In the genomic region with DNA sequence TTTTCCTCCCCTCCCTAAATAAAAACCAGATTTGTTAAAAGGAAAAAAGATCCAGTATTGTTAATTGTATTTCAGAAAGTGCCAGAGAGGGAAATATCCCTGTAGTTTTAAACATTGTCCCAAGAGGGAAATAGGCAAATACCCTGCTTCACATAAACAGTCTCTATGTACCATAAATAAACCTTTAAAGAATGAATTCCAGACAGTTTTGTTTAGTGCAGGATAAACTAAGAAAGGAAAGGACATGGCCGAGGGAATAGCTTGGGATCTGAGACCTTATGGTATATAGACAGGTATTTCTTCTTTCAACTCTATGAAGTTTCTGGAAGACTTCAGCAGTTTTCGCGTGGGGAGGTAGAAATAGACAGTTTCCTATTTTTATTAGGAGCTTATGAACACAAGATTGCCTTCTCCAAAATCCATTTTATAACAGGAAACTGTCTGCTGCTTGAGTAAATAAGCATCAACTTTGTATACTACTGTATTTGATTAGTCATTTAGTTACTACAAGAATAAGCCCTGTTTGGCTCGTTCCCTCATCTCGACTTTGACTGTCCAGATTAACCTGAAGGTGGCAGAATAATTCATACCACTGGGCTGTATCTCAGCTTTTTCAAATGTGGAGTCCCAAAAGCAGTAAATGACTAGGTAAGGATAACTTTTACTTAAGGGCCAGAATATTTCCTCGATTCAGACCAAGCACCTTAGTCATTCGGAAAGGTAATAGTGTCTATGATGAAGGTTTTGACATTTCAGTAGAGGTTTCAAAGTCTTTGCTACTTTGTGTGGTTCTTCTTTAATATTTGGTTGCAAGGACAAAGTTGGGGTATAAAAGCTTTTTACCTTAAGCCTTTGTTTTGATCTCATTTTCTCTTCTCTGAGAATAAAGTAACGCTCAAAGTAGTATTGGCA, we compare ENCODE assay signal across 8 cellular contexts.
DNase-seq lines count a peak whose midpoint lies in the region; ATAC-seq, FAIRE-seq and TF ChIP-seq lines count a peak whose summit lies in the region.

No MANE protein-coding gene starts in this region.

- intact Hi-C loops in MCF 10A (cut with micrococcal nuclease) (loop anchor here (1.0 kb wide), 1 partner anchor 213 kb away; no protein-coding TSS in a partner anchor), HepG2 (cut with micrococcal nuclease; ENCODE audit: unreplicated experiment) (loop anchor here (1.0 to 10.0 kb wide), 6 partner anchors 27 to 212 kb away; no protein-coding TSS in a partner anchor), transverse colon (cut with DNase I; ENCODE audit: low total_unique reads) (loop anchor here (10.0 kb wide), 1 partner anchor 247 kb away; no protein-coding TSS in a partner anchor)

- H3K27me3 Mint-ChIP-seq in HFFc6 (ENCODE audit: insufficient read depth) (no peaks in the 10 kb centered on the region), MCF 10A (ENCODE audit: insufficient read depth, unreplicated experiment) (no peaks in the 10 kb centered on the region)

- peaks cover 5% of the 10 kb centered on the region; the same call in 1 of the 2 replicates for H3K9me3 Mint-ChIP-seq in HFFc6
- H3K9me3 Mint-ChIP-seq in MCF 10A (ENCODE audit: unreplicated experiment), result peaks cover 7% of the 10 kb centered on the region

- BruUV-seq in MCF 10A (replicated peaks; lab: Mats Ljungman, UMichigan) (no TSS peak), HepG2 (replicated peaks; lab: Mats Ljungman, UMichigan) (no TSS peak)

- peak overlapping the region; percentile 65 for H3K4me2 ChIP-seq in HepG2 (ENCODE audit: low read depth, low read length)

- peak overlapping the region; percentile 66 for H3K9ac ChIP-seq in HepG2 (ENCODE audit: insufficient read depth, low read depth, low read length)

- CTCF ChIA-PET in MCF 10A (lab: Yijun Ruan, JAX), result interaction anchor here (0.7 to 2.1 kb wide), 7 partner anchors 15 to 252 kb away, joined by 3 to 7 read pairs (median 4); no protein-coding TSS in a partner anchor
- CTCF ChIA-PET in HepG2 (lab: Yijun Ruan, JAX; ENCODE audit: low intra/inter-chr PET ratio, low total read pairs), result no interaction called here

- POLR2A ChIA-PET in MCF 10A (lab: Yijun Ruan, JAX) (interaction anchor here (0.6 to 1.4 kb wide), 2 partner anchors 42 to 211 kb away, joined by 4 to 5 read pairs; partner anchors contain the start of gene DHRS3), HepG2 (lab: Yijun Ruan, JAX) (interaction anchor here (0.8 to 2.6 kb wide), 6 partner anchors 26 to 211 kb away, joined by 3 to 17 read pairs (median 8); partner anchors contain the start of gene DHRS3)

- TF ChIP-seq CTCF in AG09319 (IDR thresholded peaks at IDR 0.05; ENCODE audit: low read depth, low read length) (peak; percentile 47), HFFc6 (IDR thresholded peaks at IDR 0.05) (peak; percentile 77), MCF 10A (IDR thresholded peaks at IDR 0.05; ENCODE audit: unreplicated experiment) (peak; percentile 27), HepG2 (CRISPR knock-in tag; IDR thresholded peaks at IDR 0.05) (peak; percentile 66), transverse colon (IDR thresholded peaks at IDR 0.05) (peak; percentile 28 to 45 (median 34))

- in situ Hi-C loops in HepG2 (cut with HindIII; ENCODE audit: extremely low pct_ligation_motif_present, low pct_unique_long_range_greater_than_20kb) (loop anchor here (10.0 kb wide), 1 partner anchor 117 kb away; no protein-coding TSS in a partner anchor), transverse colon (cut with MboI; ENCODE audit: low pct_ligation_motif_present in 1 of 4, low pct_unique_long_range_greater_than_20kb in 1 of 4, low sequenced_read_pairs in 3 of 4) (loop anchor here in 1 of 4 donors (25.0 kb wide), 1 partner anchor 205 kb away; the partner anchor contains the start of gene DHRS3)

- H3K4me1 ChIP-seq in HepG2 (ENCODE audit: insufficient read depth, low read length) (peaks cover 82% of the 10 kb centered on the region), transverse colon (peaks cover 25 to 61% (median 49%) of the 10 kb centered on the region in 4 donors)

- 0 out of 2 replicates have a peak, but pooled peaks cover 5% of the 10 kb centered on the region for H3K9me3 ChIP-seq in HepG2 (ENCODE audit: low read length)
- H3K9me3 ChIP-seq in transverse colon, result no peaks in the 10 kb centered on the region

- no peak overlapping the region for H2AFZ ChIP-seq in HepG2 (ENCODE audit: low read length)

- WGBS in HepG2 (ENCODE audit: low lambda C conversion rate), result 49% methylated on average over 8 of the region's 8 CpGs
- 33 to 49% methylated on average over 6 to 8 of the region's 8 CpGs for WGBS in transverse colon (ENCODE audit: low coverage in 1 of 2), 2 donors

- H3K79me2 ChIP-seq in HepG2 (ENCODE audit: insufficient read depth, low read length), result no peaks in the 10 kb centered on the region

- no peak overlapping the region for H3K4me3 Mint-ChIP-seq in HFFc6
- no peak overlapping the region for H3K4me3 Mint-ChIP-seq in MCF 10A (ENCODE audit: unreplicated experiment)

- peaks cover 40% of the 10 kb centered on the region for H3K36me3 Mint-ChIP-seq in HFFc6 (ENCODE audit: low read depth)
- H3K36me3 Mint-ChIP-seq in MCF 10A (ENCODE audit: insufficient read depth, unreplicated experiment), result peaks cover 51% of the 10 kb centered on the region

- no peaks in the 10 kb centered on the region for H4K20me1 ChIP-seq in HepG2 (ENCODE audit: insufficient read depth, low read length)

- ATAC-seq in HepG2, result peak; percentile 34; the same call in 1 of the 3 replicates
- no peak for ATAC-seq in GM21786 (IDR thresholded peaks at IDR 0.05; ENCODE audit: unreplicated experiment)
- ATAC-seq in GM21367 (IDR thresholded peaks at IDR 0.05; ENCODE audit: unreplicated experiment), result no peak

- H3K4me1 Mint-ChIP-seq in HFFc6 (ENCODE audit: low read depth), result peaks cover 27% of the 10 kb centered on the region
- H3K4me1 Mint-ChIP-seq in MCF 10A (ENCODE audit: insufficient read depth, unreplicated experiment), result no peaks in the 10 kb centered on the region

- DNase-seq in AG09319 (ENCODE audit: extremely low read depth, low read depth) (peak; percentile 64), HFFc6 (peak; percentile 75), MCF 10A (ENCODE audit: unreplicated experiment) (peak; percentile 64), HepG2 (ENCODE audit: low spot score) (peak; percentile 56), transverse colon (no peak), NCI-H2171 (lab: John Stamatoyannopoulos, UW) (no peak)

- TF ChIP-seq EP300 in HepG2 (IDR thresholded peaks at IDR 0.05; ENCODE audit: low read depth in 2 of 2, low read length in 2 of 2) (no peak), HepG2 (CRISPR knock-in tag; IDR thresholded peaks at IDR 0.05; ENCODE audit: borderline replicate concordance) (no peak), transverse colon (IDR thresholded peaks at IDR 0.05; ENCODE audit: low read depth) (no peak)

- peak; percentile 21 for FAIRE-seq in HepG2 (lab: Jason Lieb, UNC)

- TF ChIP-seq POLR2A in HepG2 (IDR thresholded peaks at IDR 0.05; ENCODE audit: insufficient read depth in 1 of 2, low read depth in 2 of 2, low read length in 2 of 2) (no peak), transverse colon (IDR thresholded peaks at IDR 0.05) (no peak)

- H3K4me3 ChIP-seq in HepG2 (replicated peaks in 1 of 3; ENCODE audit: insufficient read depth in 1 of 3, low read depth in 2 of 3, low read length in 3 of 3) (peak overlapping the region in 1 of 3 experiments; percentile 13; a peak in 2 of 6 replicates), transverse colon (no peak overlapping the region)

- TF ChIP-seq RAD21 in HepG2 (CRISPR knock-in tag; IDR thresholded peaks at IDR 0.05), result no peak

- H3K27me3 ChIP-seq in HepG2 (ENCODE audit: control insufficient read depth in 1 of 2, insufficient read depth in 2 of 2, low read length in 2 of 2) (no peaks in the 10 kb centered on the region), transverse colon (no peaks in the 10 kb centered on the region)

- H3K27ac ChIP-seq in HepG2 (ENCODE audit: extremely low read length, insufficient read depth, low read length), result peak overlapping the region; percentile 76
- peak overlapping the region; percentile 42 to 65 (median 54) for H3K27ac ChIP-seq in transverse colon

- H3K36me3 ChIP-seq in HepG2 (replicated peaks in 1 of 2; ENCODE audit: control insufficient read depth in 1 of 2, insufficient read depth in 2 of 2, low read length in 2 of 2) (peaks cover 4 to 7% of the 10 kb centered on the region in 2 experiments; a peak in 2 of 5 replicates), transverse colon (peaks cover 0 to 4% (median 0%) of the 10 kb centered on the region in 4 donors)

- H3K27ac Mint-ChIP-seq in HFFc6, result peak overlapping the region; percentile 36
- no peak overlapping the region for H3K27ac Mint-ChIP-seq in MCF 10A (ENCODE audit: low read depth, unreplicated experiment)

TF ChIP-seq in HepG2, 621 proteins besides CTCF, POLR2A, EP300 and RAD21 (continues in another document):
- TF ChIP-seq ZNF33A (CRISPR knock-in tag; IDR thresholded peaks at IDR 0.05; ENCODE audit: borderline replicate concordance) (no peak), ZNF263 (CRISPR knock-in tag; IDR thresholded peaks at IDR 0.05) (no peak), PCBP2 (optimal IDR thresholded peaks at IDR 0.05; ENCODE audit: low read depth, low read length, poor library complexity, severe bottlenecking) (no peak), ZNF629 (CRISPR knock-in tag; conservative IDR thresholded peaks at IDR 0.05) (no peak), ZNF562 (CRISPR knock-in tag; IDR thresholded peaks at IDR 0.05; ENCODE audit: borderline replicate concordance) (no peak), FOXA3 (CRISPR knock-in tag; IDR thresholded peaks at IDR 0.05) (peak; percentile 23; the same call in 1 of the 2 replicates)
- TF ChIP-seq, protein P1, sequence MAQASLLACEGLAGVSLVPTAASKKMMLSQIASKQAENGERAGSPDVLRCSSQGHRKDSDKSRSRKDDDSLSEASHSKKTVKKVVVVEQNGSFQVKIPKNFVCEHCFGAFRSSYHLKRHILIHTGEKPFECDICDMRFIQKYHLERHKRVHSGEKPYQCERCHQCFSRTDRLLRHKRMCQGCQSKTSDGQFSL (CRISPR knock-in tag; IDR thresholded peaks at IDR 0.05), result no peak

Comparison
In these comparisons a context has a peak if more than half of its experiments do, and no peak if none do; other contexts are left out.
1. DNase-seq: peak in AG09319 (single experiment), HFFc6 (single experiment), MCF 10A (single experiment) and HepG2 (single experiment); none in transverse colon (single experiment) and NCI-H2171 (single experiment).
2. CTCF ChIP-seq: peak in every context shown above with its lines; median percentile 77 in HFFc6; 66 in HepG2; 47 in AG09319; 34 in transverse colon; 27 in MCF 10A.